28 cellular contexts compared by ENCODE assay signal in the genomic region with DNA sequence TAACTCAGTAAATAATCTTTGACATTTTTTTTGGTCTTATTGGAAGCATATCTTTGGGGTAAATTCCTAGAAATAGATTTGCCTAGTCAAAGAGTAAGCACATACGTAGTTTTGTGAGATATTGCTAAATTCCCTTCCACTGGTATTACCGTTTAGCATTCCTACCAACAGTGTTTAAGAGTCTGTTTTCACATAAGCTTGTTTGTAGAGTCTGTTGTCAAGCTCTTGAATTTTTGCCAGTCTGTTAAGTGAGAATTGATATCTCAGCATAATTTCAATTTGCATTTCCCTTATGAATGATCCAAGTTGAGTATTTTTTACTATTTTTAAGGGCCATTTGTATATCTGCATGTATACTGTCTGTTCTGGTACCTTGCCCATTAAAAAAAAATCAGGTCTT. TPM values are rescaled to one million over a fixed set of nuclear protein-coding genes. Genes with fewer than 3 reads are reported as not detected.
"Had no signal": no experiment of that assay in that cellular context is flagged by ENCODE, and none has a peak within 500 bp of the region (broad histone marks: within the 10 kb centered on the region; RNA-seq: fewer than 3 reads in every experiment).

No MANE protein-coding gene starts in this region.

- H3K9me3 ChIP-seq: adrenal gland, colonic mucosa, heart right ventricle, lower lobe of right lung, mucosa of descending colon, transverse colon, vagina had no signal

- H3K4me3 Mint-ChIP-seq: activated CD4-positive, alpha-beta T cell treated with anti-CD3 and anti-CD28 coated beads, Interleukin-2, amount 10 ng/mL, durations not matched to agents 7 days and 5 days; activated CD8-positive, alpha-beta memory T cell treated with anti-CD3 and anti-CD28 coated beads, Interleukin-2, amount 10 ng/mL, durations not matched to agents 7 days and 5 days; activated CD8-positive, alpha-beta T cell treated with anti-CD3 and anti-CD28 coated beads for 36 hours; activated naive CD8-positive, alpha-beta T cell; effector memory CD8-positive, alpha-beta T cell; stimulated activated naive B cell treated with anti-CD40 and anti-IgM and Interleukin-4, amounts not matched to agents 10 μg/mL and 1 μg/mL and 100 μg/mL, for 72 hours had no signal

- FAIRE-seq: bronchial epithelial cell, endothelial cell of umbilical vein, keratinocyte had no signal

- H3K36me3 ChIP-seq: colonic mucosa had no signal

- H3K4me1 ChIP-seq: colonic mucosa, lower lobe of right lung, parathyroid adenoma, transverse colon, vagina had no signal

- H3K27me3 Mint-ChIP-seq: activated CD4-positive, alpha-beta T cell treated with anti-CD3 and anti-CD28 coated beads, Interleukin-2, amount 10 ng/mL, durations not matched to agents 7 days and 5 days; activated CD8-positive, alpha-beta memory T cell treated with anti-CD3 and anti-CD28 coated beads, Interleukin-2, amount 10 ng/mL, durations not matched to agents 7 days and 5 days; activated CD8-positive, alpha-beta T cell treated with anti-CD3 and anti-CD28 coated beads for 36 hours; activated naive CD8-positive, alpha-beta T cell; effector memory CD8-positive, alpha-beta T cell; stimulated activated naive B cell treated with anti-CD40 and anti-IgM and Interleukin-4, amounts not matched to agents 10 μg/mL and 1 μg/mL and 100 μg/mL, for 72 hours had no signal

- H3K27ac ChIP-seq: adrenal gland, colonic mucosa, dorsolateral prefrontal cortex, heart right ventricle, lower lobe of right lung, parathyroid adenoma, transverse colon, vagina, VCaP had no signal

- H3K27ac Mint-ChIP-seq: activated CD4-positive, alpha-beta T cell treated with anti-CD3 and anti-CD28 coated beads, Interleukin-2, amount 10 ng/mL, durations not matched to agents 7 days and 5 days; activated CD8-positive, alpha-beta memory T cell treated with anti-CD3 and anti-CD28 coated beads, Interleukin-2, amount 10 ng/mL, durations not matched to agents 7 days and 5 days; activated CD8-positive, alpha-beta T cell treated with anti-CD3 and anti-CD28 coated beads for 36 hours; activated naive CD8-positive, alpha-beta T cell; stimulated activated naive B cell treated with anti-CD40 and anti-IgM and Interleukin-4, amounts not matched to agents 10 μg/mL and 1 μg/mL and 100 μg/mL, for 72 hours had no signal

- H3K27me3 ChIP-seq: adrenal gland, colonic mucosa, dorsolateral prefrontal cortex, heart right ventricle, transverse colon, vagina had no signal

- DNase-seq: activated CD4-positive, alpha-beta T cell treated with anti-CD3 and anti-CD28 coated beads, Interleukin-2, amount 10 ng/mL, durations not matched to agents 7 days and 5 days; activated CD8-positive, alpha-beta memory T cell treated with anti-CD3 and anti-CD28 coated beads, Interleukin-2, amount 10 ng/mL, durations not matched to agents 7 days and 5 days; activated CD8-positive, alpha-beta T cell treated with anti-CD3 and anti-CD28 coated beads for 36 hours; activated gamma-delta T cell treated with Interleukin-2 at 50 U/mL for 16 hours; activated T-cell treated with anti-CD3 and anti-CD28 coated beads for 4 hours; adrenal gland; colonic mucosa; dorsolateral prefrontal cortex; effector memory CD8-positive, alpha-beta T cell; heart right ventricle; left colon; lower lobe of right lung; mesendoderm; mucosa of descending colon; nucleus accumbens; stimulated activated CD4-positive, alpha-beta T cell treated with anti-CD3 and anti-CD28 coated beads, Interleukin-2, amount 100 ng/mL, for 48 hours; stimulated activated CD8-positive, alpha-beta memory T cell treated with anti-CD3 and anti-CD28 coated beads, Interleukin-4, amount 100 ng/mL, for 48 hours; stimulated activated naive B cell treated with anti-CD40 and anti-IgM and Interleukin-4, amounts not matched to agents 10 μg/mL and 1 μg/mL and 100 μg/mL, for 72 hours; transverse colon had no signal

- H3K4me3 ChIP-seq: adrenal gland, colonic mucosa, dorsolateral prefrontal cortex, heart right ventricle, lower lobe of right lung, mucosa of descending colon, transverse colon, vagina had no signal

- ATAC-seq: activated CD4-positive, CD25-positive, alpha-beta regulatory T cell treated with anti-CD3 and anti-CD28 coated beads, Interleukin-2, amount 50 U/mL, for 24 hours; activated CD8-positive, alpha-beta memory T cell treated with anti-CD3 and anti-CD28 coated beads, Interleukin-2, amount 10 ng/mL, durations not matched to agents 7 days and 5 days; activated CD8-positive, alpha-beta T cell treated with anti-CD3 and anti-CD28 coated beads for 36 hours; effector memory CD8-positive, alpha-beta T cell; esophagus mucosa; heart right ventricle; left colon; mucosa of descending colon; stimulated activated naive B cell treated with anti-CD40 and anti-IgM and Interleukin-4, amounts not matched to agents 10 μg/mL and 1 μg/mL and 100 μg/mL, for 72 hours had no signal

- H3K9me3 Mint-ChIP-seq: effector memory CD8-positive, alpha-beta T cell had no signal

- H3K4me1 Mint-ChIP-seq: stimulated activated naive B cell treated with anti-CD40 and anti-IgM and Interleukin-4, amounts not matched to agents 10 μg/mL and 1 μg/mL and 100 μg/mL, for 72 hours had no signal

RNA-seq across cellular contexts. Expression of a gene that starts 59.9 kb away (rescaled TPM):
- total RNA-seq: endothelial cell of umbilical vein, esophagus mucosa, vagina had no signal
- polyA plus RNA-seq: endothelial cell of umbilical vein had no signal
